In genomic region chr4:128346054-128346716, GRCh38 we compare ENCODE assay signal across 25 cellular contexts.
"Had no signal": no experiment of that assay in that cellular context is flagged by ENCODE, and none has a peak within 500 bp of the region (broad histone marks: within the 10 kb centered on the region; RNA-seq: fewer than 3 reads in every experiment).

No MANE protein-coding gene starts in this region.

- H3K27ac ChIP-seq: esophagus muscularis mucosa, gastroesophageal sphincter, ovary, thoracic aorta had no signal

- ATAC-seq: activated naive CD8-positive, alpha-beta T cell treated with anti-CD3 and anti-CD28 coated beads, Interleukin-2, amount 50 U/mL, for 24 hours; gastroesophageal sphincter; naive thymus-derived CD4-positive, alpha-beta T cell; sciatic nerve; stimulated activated effector memory CD8-positive, alpha-beta T cell treated with anti-CD3 and anti-CD28 coated beads, Interleukin-12 subunit alpha, Interleukin-12 subunit beta, amount 100 ng/mL, for 72 hours had no signal

- DNase-seq: activated CD4-positive, alpha-beta memory T cell treated with anti-CD3 and anti-CD28 coated beads for 36 hours; activated CD4-positive, alpha-beta T cell treated with anti-CD3 and anti-CD28 coated beads, Interleukin-2, amount 10 ng/mL, durations not matched to agents 24 days and 14 days; activated CD4-positive, CD25-positive, alpha-beta regulatory T cell treated with anti-CD3 and anti-CD28 coated beads, Interleukin-2, amount 50 U/mL, for 72 hours; activated CD8-positive, alpha-beta memory T cell treated with anti-CD3 and anti-CD28 coated beads, Interleukin-2, amount 50 U/mL, for 4 hours; activated gamma-delta T cell; activated naive CD8-positive, alpha-beta T cell treated with anti-CD3 and anti-CD28 coated beads, Interleukin-2, amount 50 U/mL, for 24 hours; activated T-cell treated with anti-CD3 and anti-CD28 coated beads, Interleukin-2, amount 50 U/mL, for 1 hour; dermis blood vessel endothelial cell; effector CD4-positive, alpha-beta T cell; hypothalamus; immature natural killer cell; naive thymus-derived CD4-positive, alpha-beta T cell; ovary; retina; small intestine; stimulated activated CD4-positive, alpha-beta T cell treated with anti-CD3 and anti-CD28 coated beads, Interleukin-4, amount 100 ng/mL, for 24 hours; T1000 had no signal

- H3K4me3 ChIP-seq: esophagus muscularis mucosa, gastroesophageal sphincter, ovary, thoracic aorta had no signal

- H3K9me3 ChIP-seq: esophagus muscularis mucosa, gastroesophageal sphincter, ovary, thoracic aorta had no signal

- H3K36me3 ChIP-seq: esophagus muscularis mucosa, gastroesophageal sphincter, ovary, thoracic aorta had no signal

- H3K27me3 ChIP-seq: esophagus muscularis mucosa, gastroesophageal sphincter, ovary had no signal

- FAIRE-seq: bronchial epithelial cell, colon, small intestine, urothelium cell line had no signal
